Comparison of ENCODE assay signal across 1 cellular context in the genomic region with DNA sequence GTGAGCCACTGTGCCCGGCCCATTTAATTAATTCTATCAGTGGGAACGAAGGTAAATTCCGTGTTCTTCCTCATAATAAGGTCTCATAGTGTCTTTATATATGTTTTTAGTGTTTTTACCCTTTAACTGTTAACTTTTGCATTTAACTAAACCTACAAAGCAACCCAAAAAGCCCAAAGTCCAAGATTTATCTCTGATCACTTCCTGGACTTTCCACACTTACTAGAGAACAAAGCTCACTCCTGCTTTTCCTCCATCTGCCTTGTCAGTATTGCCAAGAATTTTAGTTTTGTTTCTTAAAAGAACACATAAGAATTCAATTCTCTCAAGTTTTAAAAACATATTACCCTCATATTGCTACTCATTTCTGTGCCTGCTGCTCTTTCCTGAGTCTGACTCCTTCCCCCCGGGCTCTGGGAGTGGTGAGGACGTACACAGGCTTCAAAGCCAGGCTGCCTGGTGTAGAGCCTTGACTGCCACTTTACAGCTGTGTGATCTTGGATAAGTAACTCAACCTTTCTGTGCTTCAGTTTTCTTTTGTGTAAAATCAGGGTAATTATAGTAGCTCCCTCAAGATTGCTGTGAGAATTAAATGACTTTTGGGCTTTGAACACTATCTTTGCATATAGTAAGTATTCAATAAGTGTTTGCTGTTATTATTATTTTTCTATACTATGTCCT.
TF ChIP-seq lines count a peak whose summit lies in the region.

No MANE protein-coding gene starts in this region.

TF ChIP-seq in K562, 482 proteins besides CTCF, POLR2A, EP300 and RAD21 (continued from another document):
- TF ChIP-seq NFIC (IDR thresholded peaks at IDR 0.05) = no peak
- peak; percentile 64 for TF ChIP-seq BCOR (IDR thresholded peaks at IDR 0.05)
- TF ChIP-seq NFYB (IDR thresholded peaks at IDR 0.05; ENCODE audit: extremely low read depth, insufficient read length) = no peak
- TF ChIP-seq, protein P1, sequence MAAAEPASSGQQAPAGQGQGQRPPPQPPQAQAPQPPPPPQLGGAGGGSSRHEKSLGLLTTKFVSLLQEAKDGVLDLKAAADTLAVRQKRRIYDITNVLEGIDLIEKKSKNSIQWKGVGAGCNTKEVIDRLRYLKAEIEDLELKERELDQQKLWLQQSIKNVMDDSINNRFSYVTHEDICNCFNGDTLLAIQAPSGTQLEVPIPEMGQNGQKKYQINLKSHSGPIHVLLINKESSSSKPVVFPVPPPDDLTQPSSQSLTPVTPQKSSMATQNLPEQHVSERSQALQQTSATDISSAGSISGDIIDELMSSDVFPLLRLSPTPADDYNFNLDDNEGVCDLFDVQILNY (CRISPR knock-in tag; IDR thresholded peaks at IDR 0.05) = no peak
- no peak for TF ChIP-seq ZNF431 (CRISPR knock-in tag; IDR thresholded peaks at IDR 0.05)
